In genomic region chr2:184599054-184599874, GRCh38 we compare ENCODE assay signal across 9 cellular contexts. TPM values are rescaled to one million over a fixed set of nuclear protein-coding genes. Genes with fewer than 3 reads are reported as not detected.
A peak's percentile ranks its signal among the peaks of the same experiment; 100 is the strongest.
DNase-seq lines count a peak whose midpoint lies in the region; ATAC-seq and TF ChIP-seq lines count a peak whose summit lies in the region.
"Had no signal": no experiment of that assay in that cellular context is flagged by ENCODE, and none has a peak within 500 bp of the region (broad histone marks: within the 10 kb centered on the region; RNA-seq: fewer than 3 reads in every experiment).

No MANE protein-coding gene starts in this region.

- ATAC-seq in GM21717 (IDR thresholded peaks at IDR 0.05; ENCODE audit: unreplicated experiment) = no peak

- no peaks in the 10 kb centered on the region for H4K20me1 ChIP-seq in MM.1S (ENCODE audit: insufficient read depth, low read length)
- H4K20me1 ChIP-seq: BLaER1 had no signal

- no peaks in the 10 kb centered on the region for H3K27me3 ChIP-seq in MM.1S (replicated peaks; ENCODE audit: insufficient read depth, low read length)
- no peaks in the 10 kb centered on the region for H3K27me3 ChIP-seq in ascending aorta
- no peaks in the 10 kb centered on the region for H3K27me3 ChIP-seq in layer of hippocampus (ENCODE audit: control insufficient read depth, insufficient read depth, low read length)
- no peaks in the 10 kb centered on the region for H3K27me3 ChIP-seq in testis
- H3K27me3 ChIP-seq: BLaER1 had no signal

- peaks cover 53% of the 10 kb centered on the region for H3K79me2 ChIP-seq in MM.1S (ENCODE audit: low read length)

- peak overlapping the region; percentile 75 for H3K4me2 ChIP-seq in MM.1S (ENCODE audit: low read depth, low read length)
- H3K4me2 ChIP-seq: BLaER1 had no signal

- intact Hi-C loops in ascending aorta (cut with DNase I) (loop anchor here (5.0 kb wide), 1 partner anchor 472 kb away; no protein-coding TSS in a partner anchor), testis (cut with DNase I; ENCODE audit: low total_unique reads) (no loop called here)

- peak; percentile 43 for DNase-seq in NCI-H1694 treated with DMSO at 0.1 percent for 48 hours (lab: John Stamatoyannopoulos, UW)
- no peak for DNase-seq in NCI-H1694 (lab: John Stamatoyannopoulos, UW)
- DNase-seq in MM.1S = peak; percentile 60
- DNase-seq in ascending aorta (ENCODE audit: low spot score in 2 of 2) = no peak
- no peak for DNase-seq in testis
- DNase-seq in NCI-H345 treated with DMSO at 0.1 percent for 48 hours (lab: John Stamatoyannopoulos, UW; ENCODE audit: unreplicated experiment) = no peak

- WGBS in testis, 2 donors = 28 to 35% methylated on average over 7 of the region's 7 CpGs

- H3F3A ChIP-seq in MM.1S (ENCODE audit: insufficient read depth, low read length) = peaks cover 14% of the 10 kb centered on the region

- H3K9me2 ChIP-seq in MM.1S (replicated peaks; ENCODE audit: insufficient read depth, low read length) = no peaks in the 10 kb centered on the region

- TF ChIP-seq POLR2A in testis (IDR thresholded peaks at IDR 0.05) = no peak

- peaks cover 5% of the 10 kb centered on the region; the same call in 1 of the 2 replicates for H3K4me1 ChIP-seq in MM.1S (ENCODE audit: low read length)
- peaks cover 0 to 2% of the 10 kb centered on the region in 2 donors for H3K4me1 ChIP-seq in ascending aorta
- H3K4me1 ChIP-seq in testis = no peaks in the 10 kb centered on the region

- H3K9me3 ChIP-seq in MM.1S (replicated peaks; ENCODE audit: insufficient read depth, low read length) (no peaks in the 10 kb centered on the region), ascending aorta (no peaks in the 10 kb centered on the region), testis (no peaks in the 10 kb centered on the region)

- H3K36me3 ChIP-seq in MM.1S (replicated peaks; ENCODE audit: insufficient read depth, low read length) (no peaks in the 10 kb centered on the region), ascending aorta (no peaks in the 10 kb centered on the region), testis (ENCODE audit: low read depth, missing control alignments) (no peaks in the 10 kb centered on the region)
- H3K36me3 ChIP-seq: BLaER1 had no signal

- peak overlapping the region; percentile 55 for H2AFZ ChIP-seq in MM.1S (ENCODE audit: low read length)

- H3K9ac ChIP-seq in MM.1S (ENCODE audit: low read length) = peak overlapping the region; percentile 53
- H3K9ac ChIP-seq: BLaER1 had no signal

- TF ChIP-seq CTCF in MM.1S (IDR thresholded peaks at IDR 0.05; ENCODE audit: low read length) (no peak), ascending aorta (IDR thresholded peaks at IDR 0.05) (no peak), testis (IDR thresholded peaks at IDR 0.05) (no peak)

- H3K27ac ChIP-seq in MM.1S (ENCODE audit: low read length) = peak overlapping the region; percentile 47; the same call in 1 of the 2 replicates
- H3K27ac ChIP-seq in ascending aorta = no peak overlapping the region
- H3K27ac ChIP-seq in layer of hippocampus (ENCODE audit: low read depth, low read length) = peak overlapping the region; percentile 73
- H3K27ac ChIP-seq in testis = no peak overlapping the region
- H3K27ac ChIP-seq: BLaER1 had no signal

- peak overlapping the region; percentile 73 for H3K4me3 ChIP-seq in MM.1S (ENCODE audit: low read length)
- H3K4me3 ChIP-seq in ascending aorta = peak overlapping the region; percentile 73 to 74
- H3K4me3 ChIP-seq in testis = peak overlapping the region; percentile 56 to 59
- H3K4me3 ChIP-seq: BLaER1 had no signal

RNA-seq across cellular contexts. Expression of gene ZNF804A, which starts 0.9 kb away (rescaled TPM):
- total RNA-seq in ascending aorta (not detected), testis (under 1 TPM; 0.50 to 0.63 TPM)
- not detected for polyA plus RNA-seq in testis (ENCODE audit: insufficient read depth, low read depth, low replicate concordance)

Comparison
In these comparisons a context has a peak if more than half of its experiments do, and no peak if none do; other contexts are left out.
1. DNase-seq: peak in NCI-H1694 treated with DMSO at 0.1 percent for 48 hours (single experiment) and MM.1S (single experiment); none in NCI-H1694 (single experiment), ascending aorta (0 of 2), testis (single experiment) and NCI-H345 treated with DMSO at 0.1 percent for 48 hours (single experiment).
2. H3K27ac ChIP-seq: peak in MM.1S (single experiment) and layer of hippocampus (single experiment); none in ascending aorta (0 of 2) and testis (0 of 2).
3. Peak in every context shown above with its lines, with median percentiles within 50 percentile points of each other: H3K4me3 ChIP-seq.